In genomic region chr17:45317113-45317820, GRCh38 we compare ENCODE assay signal across 8 cellular contexts. TPM values are rescaled to one million over a fixed set of nuclear protein-coding genes. Genes with fewer than 3 reads are reported as not detected.
DNase-seq lines count a peak whose midpoint lies in the region; ATAC-seq and TF ChIP-seq lines count a peak whose summit lies in the region.

No MANE protein-coding gene starts in this region.

- CTCF ChIA-PET in activated naive CD4-positive, alpha-beta T cell treated with anti-CD3 and anti-CD28 coated beads, Interleukin-2, amount 10 ng/mL, durations not matched to agents 7 days and 5 days (lab: Charles Lee): interaction anchor here (0.7 to 8.3 kb wide), 11 partner anchors 10 to 182 kb away, joined by 3 to 70 read pairs (median 3); partner anchors contain the start of gene ACBD4

- H3K27ac ChIP-seq in gastroesophageal sphincter (peak overlapping the region; percentile 47 to 98 (median 96)), neutrophil (peak overlapping the region; percentile 97), substantia nigra (ENCODE audit: low read depth, low read length, poor library complexity, severe bottlenecking) (peak overlapping the region; percentile 68)

- H3K36me3 ChIP-seq in GM06990 (ENCODE audit: control insufficient read depth, insufficient read depth, low read length) (no peaks in the 10 kb centered on the region), gastroesophageal sphincter (no peaks in the 10 kb centered on the region), neutrophil (no peaks in the 10 kb centered on the region)

- 3 to 6% methylated on average over 3 to 18 of the region's 53 CpGs for WGBS in gastroesophageal sphincter (ENCODE audit: low coverage in 1 of 2), 2 donors

- peak overlapping the region; percentile 94 for H3K27ac Mint-ChIP-seq in HFFc6
- peak overlapping the region; percentile 91 for H3K27ac Mint-ChIP-seq in activated naive CD4-positive, alpha-beta T cell treated with anti-CD3 and anti-CD28 coated beads, Interleukin-2, amount 10 ng/mL, durations not matched to agents 7 days and 5 days

- DNase-seq in GM06990 (ENCODE audit: extremely low read depth, insufficient read length) (peak; percentile 100), HFFc6 (peak; percentile 100), NAMALWA (ENCODE audit: low spot score) (peak; percentile 100), SK-MEL-5 (ENCODE audit: low read depth, low spot score) (peak; percentile 100), substantia nigra (lab: John Stamatoyannopoulos, UW) (peak; percentile 96 to 100 (median 99))
- peak; percentile 100 for DNase-seq in activated naive CD4-positive, alpha-beta T cell treated with anti-CD3 and anti-CD28 coated beads, Interleukin-2, amount 10 ng/mL, durations not matched to agents 7 days and 5 days

- TF ChIP-seq EP300 in gastroesophageal sphincter (IDR thresholded peaks at IDR 0.05): no peak

- H3K4me3 ChIP-seq in GM06990 (replicated peaks; ENCODE audit: low read depth, low read length): peak overlapping the region; percentile 66
- peak overlapping the region; percentile 30 to 82 for H3K4me3 ChIP-seq in gastroesophageal sphincter
- H3K4me3 ChIP-seq in neutrophil (ENCODE audit: low read depth in 1 of 2, low read length in 1 of 2): peak overlapping the region; percentile 67 to 88

- in situ Hi-C loops in SK-MEL-5 (cut with HindIII; ENCODE audit: low pct_unique_long_range_greater_than_20kb, low sequenced_read_pairs): no loop called here

- peak; percentile 94 for ATAC-seq in gastroesophageal sphincter

- H3K4me1 ChIP-seq in gastroesophageal sphincter (peaks cover 10 to 75% (median 40%) of the 10 kb centered on the region in 3 donors), neutrophil (ENCODE audit: control insufficient read depth in 1 of 2, insufficient read depth in 1 of 2, low read depth in 1 of 2, low read length in 1 of 2) (peaks cover 36% of the 10 kb centered on the region in 2 experiments)

- H3K9me3 ChIP-seq in gastroesophageal sphincter (no peaks in the 10 kb centered on the region), neutrophil (no peaks in the 10 kb centered on the region)

- no peaks in the 10 kb centered on the region; the same call in 1 of the 2 replicates for H3K27me3 Mint-ChIP-seq in HFFc6 (ENCODE audit: insufficient read depth)
- H3K27me3 Mint-ChIP-seq in activated naive CD4-positive, alpha-beta T cell treated with anti-CD3 and anti-CD28 coated beads, Interleukin-2, amount 10 ng/mL, durations not matched to agents 7 days and 5 days: peaks cover 3% of the 10 kb centered on the region

- H3K4me1 Mint-ChIP-seq in HFFc6 (ENCODE audit: low read depth): peaks cover 89% of the 10 kb centered on the region
- H3K4me1 Mint-ChIP-seq in activated naive CD4-positive, alpha-beta T cell treated with anti-CD3 and anti-CD28 coated beads, Interleukin-2, amount 10 ng/mL, durations not matched to agents 7 days and 5 days: peaks cover 81% of the 10 kb centered on the region

- TF ChIP-seq CTCF in GM06990 (IDR thresholded peaks at IDR 0.05; ENCODE audit: insufficient read depth, low read length, poor library complexity, severe bottlenecking) (peak; percentile 22), HFFc6 (IDR thresholded peaks at IDR 0.05) (no peak), gastroesophageal sphincter (IDR thresholded peaks at IDR 0.05) (peak in 2 of 4 experiments; percentile 32 to 36), neutrophil (IDR thresholded peaks at IDR 0.05) (peak; percentile 50)

- H3K4me3 Mint-ChIP-seq in HFFc6: peak overlapping the region; percentile 87
- peak overlapping the region; percentile 81 for H3K4me3 Mint-ChIP-seq in activated naive CD4-positive, alpha-beta T cell treated with anti-CD3 and anti-CD28 coated beads, Interleukin-2, amount 10 ng/mL, durations not matched to agents 7 days and 5 days

- H3K36me3 Mint-ChIP-seq in HFFc6 (ENCODE audit: low read depth): peaks cover 9% of the 10 kb centered on the region
- peaks cover 26% of the 10 kb centered on the region for H3K36me3 Mint-ChIP-seq in activated naive CD4-positive, alpha-beta T cell treated with anti-CD3 and anti-CD28 coated beads, Interleukin-2, amount 10 ng/mL, durations not matched to agents 7 days and 5 days

- no peaks in the 10 kb centered on the region for H3K27me3 ChIP-seq in GM06990 (replicated peaks; ENCODE audit: control insufficient read depth, insufficient read depth, low read length)
- no peaks in the 10 kb centered on the region for H3K27me3 ChIP-seq in gastroesophageal sphincter
- peaks cover 13% of the 10 kb centered on the region for H3K27me3 ChIP-seq in neutrophil

- no peaks in the 10 kb centered on the region for H3K9me3 Mint-ChIP-seq in HFFc6
- no peaks in the 10 kb centered on the region for H3K9me3 Mint-ChIP-seq in activated naive CD4-positive, alpha-beta T cell treated with anti-CD3 and anti-CD28 coated beads, Interleukin-2, amount 10 ng/mL, durations not matched to agents 7 days and 5 days

- TF ChIP-seq POLR2A in gastroesophageal sphincter (IDR thresholded peaks at IDR 0.05): peak in 1 of 2 donors; percentile 41

RNA-seq across cellular contexts. Expression of gene MAP3K14, which starts 0.4 kb away (rescaled TPM):
- total RNA-seq in HFFc6 (2021; fragmentation: NEBNext Ultra II Directional; extraction: Animal tissue kit (Norgen Biotek cat#: 25700)): 1 to 10 TPM; 5.6 to 8.8 (median 6.6) TPM
- total RNA-seq in SK-MEL-5 (2014; rRNA removed; shearing (Covaris generic)): 1.3 TPM in 2 replicates
- polyA plus RNA-seq in SK-MEL-5 (2015; cell fraction: cytosol; rRNA removed): 5.0 and 6.8 TPM in 2 replicates
- 10.1 and 12.8 TPM in 2 replicates for polyA plus RNA-seq in SK-MEL-5 (2015; cell fraction: nucleus; rRNA removed)
- 10 to 100 TPM in 3 of 4 donors, 1 to 10 TPM in 1; 8.5 to 17.5 (median 13.5) TPM for total RNA-seq in gastroesophageal sphincter

RNA-seq across cellular contexts. Expression of gene SPATA32, which starts 55.4 kb away (rescaled TPM):
- under 1 TPM in 1 of 6 experiments, not detected in 5; 0.11 TPM for total RNA-seq in HFFc6 (2021; fragmentation: NEBNext Ultra II Directional; extraction: Animal tissue kit (Norgen Biotek cat#: 25700))
- not detected in 2 replicates for total RNA-seq in SK-MEL-5 (2014; rRNA removed; shearing (Covaris generic))
- not detected in 2 replicates for polyA plus RNA-seq in SK-MEL-5 (2015; cell fraction: cytosol; rRNA removed)
- polyA plus RNA-seq in SK-MEL-5 (2015; cell fraction: nucleus; rRNA removed): not detected in 2 replicates
- not detected for total RNA-seq in gastroesophageal sphincter

Comparison
In these comparisons a context has a peak if more than half of its experiments do, and no peak if none do; other contexts are left out.
1. Peak in every context shown above with its lines: DNase-seq, ATAC-seq, H3K4me3 ChIP-seq and H3K27ac ChIP-seq.